ENCODE assay signal across 2 cellular contexts in genomic region chr2:191396794-191397193, GRCh38.
A peak's percentile ranks its signal among the peaks of the same experiment; 100 is the strongest.
TF ChIP-seq lines count a peak whose summit lies in the region.

No MANE protein-coding gene starts in this region.

TF ChIP-seq in liver, 16 proteins besides CTCF, POLR2A, EP300 and RAD21 (continued from another document):
- TF ChIP-seq, protein P1, sequence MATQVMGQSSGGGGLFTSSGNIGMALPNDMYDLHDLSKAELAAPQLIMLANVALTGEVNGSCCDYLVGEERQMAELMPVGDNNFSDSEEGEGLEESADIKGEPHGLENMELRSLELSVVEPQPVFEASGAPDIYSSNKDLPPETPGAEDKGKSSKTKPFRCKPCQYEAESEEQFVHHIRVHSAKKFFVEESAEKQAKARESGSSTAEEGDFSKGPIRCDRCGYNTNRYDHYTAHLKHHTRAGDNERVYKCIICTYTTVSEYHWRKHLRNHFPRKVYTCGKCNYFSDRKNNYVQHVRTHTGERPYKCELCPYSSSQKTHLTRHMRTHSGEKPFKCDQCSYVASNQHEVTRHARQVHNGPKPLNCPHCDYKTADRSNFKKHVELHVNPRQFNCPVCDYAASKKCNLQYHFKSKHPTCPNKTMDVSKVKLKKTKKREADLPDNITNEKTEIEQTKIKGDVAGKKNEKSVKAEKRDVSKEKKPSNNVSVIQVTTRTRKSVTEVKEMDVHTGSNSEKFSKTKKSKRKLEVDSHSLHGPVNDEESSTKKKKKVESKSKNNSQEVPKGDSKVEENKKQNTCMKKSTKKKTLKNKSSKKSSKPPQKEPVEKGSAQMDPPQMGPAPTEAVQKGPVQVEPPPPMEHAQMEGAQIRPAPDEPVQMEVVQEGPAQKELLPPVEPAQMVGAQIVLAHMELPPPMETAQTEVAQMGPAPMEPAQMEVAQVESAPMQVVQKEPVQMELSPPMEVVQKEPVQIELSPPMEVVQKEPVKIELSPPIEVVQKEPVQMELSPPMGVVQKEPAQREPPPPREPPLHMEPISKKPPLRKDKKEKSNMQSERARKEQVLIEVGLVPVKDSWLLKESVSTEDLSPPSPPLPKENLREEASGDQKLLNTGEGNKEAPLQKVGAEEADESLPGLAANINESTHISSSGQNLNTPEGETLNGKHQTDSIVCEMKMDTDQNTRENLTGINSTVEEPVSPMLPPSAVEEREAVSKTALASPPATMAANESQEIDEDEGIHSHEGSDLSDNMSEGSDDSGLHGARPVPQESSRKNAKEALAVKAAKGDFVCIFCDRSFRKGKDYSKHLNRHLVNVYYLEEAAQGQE (IDR thresholded peaks at IDR 0.05): peak; percentile 19
- TF ChIP-seq RXRA (IDR thresholded peaks at IDR 0.05) (peak; percentile 97 to 99), EGR1 (IDR thresholded peaks at IDR 0.05; ENCODE audit: low read depth in 2 of 2) (no peak), YY1 (IDR thresholded peaks at IDR 0.05) (no peak), ATF3 (IDR thresholded peaks at IDR 0.05) (no peak), JUND (IDR thresholded peaks at IDR 0.05) (peak in 1 of 2 donors; percentile 54), GABPA (IDR thresholded peaks at IDR 0.05 in 1 of 2, conservative IDR thresholded peaks at IDR 0.05 in 1 of 2) (no peak), TAF1 (conservative IDR thresholded peaks at IDR 0.05) (no peak)
- TF ChIP-seq, protein P2, sequence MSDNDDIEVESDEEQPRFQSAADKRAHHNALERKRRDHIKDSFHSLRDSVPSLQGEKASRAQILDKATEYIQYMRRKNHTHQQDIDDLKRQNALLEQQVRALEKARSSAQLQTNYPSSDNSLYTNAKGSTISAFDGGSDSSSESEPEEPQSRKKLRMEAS (IDR thresholded peaks at IDR 0.05): no peak
- TF ChIP-seq, protein P3, sequence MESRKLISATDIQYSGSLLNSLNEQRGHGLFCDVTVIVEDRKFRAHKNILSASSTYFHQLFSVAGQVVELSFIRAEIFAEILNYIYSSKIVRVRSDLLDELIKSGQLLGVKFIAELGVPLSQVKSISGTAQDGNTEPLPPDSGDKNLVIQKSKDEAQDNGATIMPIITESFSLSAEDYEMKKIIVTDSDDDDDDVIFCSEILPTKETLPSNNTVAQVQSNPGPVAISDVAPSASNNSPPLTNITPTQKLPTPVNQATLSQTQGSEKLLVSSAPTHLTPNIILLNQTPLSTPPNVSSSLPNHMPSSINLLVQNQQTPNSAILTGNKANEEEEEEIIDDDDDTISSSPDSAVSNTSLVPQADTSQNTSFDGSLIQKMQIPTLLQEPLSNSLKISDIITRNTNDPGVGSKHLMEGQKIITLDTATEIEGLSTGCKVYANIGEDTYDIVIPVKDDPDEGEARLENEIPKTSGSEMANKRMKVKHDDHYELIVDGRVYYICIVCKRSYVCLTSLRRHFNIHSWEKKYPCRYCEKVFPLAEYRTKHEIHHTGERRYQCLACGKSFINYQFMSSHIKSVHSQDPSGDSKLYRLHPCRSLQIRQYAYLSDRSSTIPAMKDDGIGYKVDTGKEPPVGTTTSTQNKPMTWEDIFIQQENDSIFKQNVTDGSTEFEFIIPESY (IDR thresholded peaks at IDR 0.05): no peak

TF ChIP-seq in HepG2, 621 proteins besides CTCF, POLR2A, EP300 and RAD21 (continued from another document):
- TF ChIP-seq ZNF850 (CRISPR knock-in tag; conservative IDR thresholded peaks at IDR 0.05): no peak
- TF ChIP-seq HINFP (CRISPR knock-in tag; IDR thresholded peaks at IDR 0.05; ENCODE audit: low read depth): no peak
- no peak for TF ChIP-seq SP1 (IDR thresholded peaks at IDR 0.05)
- TF ChIP-seq SP1 (CRISPR knock-in tag; IDR thresholded peaks at IDR 0.05): no peak
- TF ChIP-seq FOXK1 (CRISPR knock-in tag; IDR thresholded peaks at IDR 0.05; ENCODE audit: borderline replicate concordance, low read depth): no peak
- no peak for TF ChIP-seq PHB2 (IDR thresholded peaks at IDR 0.05; ENCODE audit: partially characterized antibody)
- no peak for TF ChIP-seq ATM (IDR thresholded peaks at IDR 0.05; ENCODE audit: borderline replicate concordance)
- TF ChIP-seq, protein P4, sequence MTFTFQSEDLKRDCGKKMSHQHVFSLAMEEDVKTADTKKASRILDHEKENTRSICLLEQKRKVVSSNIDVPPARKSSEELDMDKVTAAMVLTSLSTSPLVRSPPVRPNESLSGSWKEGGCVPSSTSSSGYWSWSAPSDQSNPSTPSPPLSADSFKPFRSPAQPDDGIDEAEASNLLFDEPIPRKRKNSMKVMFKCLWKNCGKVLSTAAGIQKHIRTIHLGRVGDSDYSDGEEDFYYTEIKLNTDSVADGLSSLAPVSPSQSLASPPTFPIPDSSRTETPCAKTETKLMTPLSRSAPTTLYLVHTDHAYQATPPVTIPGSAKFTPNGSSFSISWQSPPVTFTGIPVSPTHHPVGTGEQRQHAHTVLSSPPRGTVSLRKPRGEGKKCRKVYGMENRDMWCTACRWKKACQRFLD (CRISPR knock-in tag; IDR thresholded peaks at IDR 0.05; ENCODE audit: borderline replicate concordance): no peak
- no peak for TF ChIP-seq ELF4 (CRISPR knock-in tag; IDR thresholded peaks at IDR 0.05; ENCODE audit: borderline replicate concordance)
- TF ChIP-seq AKAP8 (CRISPR knock-in tag; IDR thresholded peaks at IDR 0.05): no peak
- TF ChIP-seq THYN1 (CRISPR knock-in tag; IDR thresholded peaks at IDR 0.05; ENCODE audit: borderline replicate concordance, low read depth): no peak
- no peak for TF ChIP-seq ZNF775 (CRISPR knock-in tag; IDR thresholded peaks at IDR 0.05; ENCODE audit: borderline replicate concordance)
- TF ChIP-seq, protein P5, sequence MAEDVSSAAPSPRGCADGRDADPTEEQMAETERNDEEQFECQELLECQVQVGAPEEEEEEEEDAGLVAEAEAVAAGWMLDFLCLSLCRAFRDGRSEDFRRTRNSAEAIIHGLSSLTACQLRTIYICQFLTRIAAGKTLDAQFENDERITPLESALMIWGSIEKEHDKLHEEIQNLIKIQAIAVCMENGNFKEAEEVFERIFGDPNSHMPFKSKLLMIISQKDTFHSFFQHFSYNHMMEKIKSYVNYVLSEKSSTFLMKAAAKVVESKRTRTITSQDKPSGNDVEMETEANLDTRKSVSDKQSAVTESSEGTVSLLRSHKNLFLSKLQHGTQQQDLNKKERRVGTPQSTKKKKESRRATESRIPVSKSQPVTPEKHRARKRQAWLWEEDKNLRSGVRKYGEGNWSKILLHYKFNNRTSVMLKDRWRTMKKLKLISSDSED (CRISPR knock-in tag; IDR thresholded peaks at IDR 0.05): no peak
- no peak for TF ChIP-seq MLLT10 (CRISPR knock-in tag; IDR thresholded peaks at IDR 0.05)
- TF ChIP-seq, protein P6, sequence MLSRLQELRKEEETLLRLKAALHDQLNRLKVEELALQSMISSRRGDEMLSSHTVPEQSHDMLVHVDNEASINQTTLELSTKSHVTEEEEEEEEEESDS (CRISPR knock-in tag; IDR thresholded peaks at IDR 0.05; ENCODE audit: borderline replicate concordance): no peak
- no peak for TF ChIP-seq CAMTA2 (CRISPR knock-in tag; IDR thresholded peaks at IDR 0.05; ENCODE audit: borderline replicate concordance)
